In genomic region chr4:161577604-161578301, GRCh38 we compare ENCODE assay signal across 13 cellular contexts.
DNase-seq lines count a peak whose midpoint lies in the region; ATAC-seq and TF ChIP-seq lines count a peak whose summit lies in the region.
"Had no signal": no experiment of that assay in that cellular context is flagged by ENCODE, and none has a peak within 500 bp of the region (broad histone marks: within the 10 kb centered on the region; RNA-seq: fewer than 3 reads in every experiment).

No MANE protein-coding gene starts in this region.

- H3K18ac ChIP-seq in neuronal stem cell (ENCODE audit: low read length) = no peak overlapping the region

- no peaks in the 10 kb centered on the region for H3K27me3 ChIP-seq in neuronal stem cell (ENCODE audit: control insufficient read depth in 3 of 3, insufficient read depth in 3 of 3, low read depth in 1 of 3, low read length in 3 of 3)
- H3K27me3 ChIP-seq: gastrocnemius medialis had no signal

- H2BK12ac ChIP-seq in neuronal stem cell (ENCODE audit: low read length) = no peak overlapping the region

- H3K79me1 ChIP-seq in neuronal stem cell (ENCODE audit: low read depth, low read length) = no peaks in the 10 kb centered on the region

- H3K9ac ChIP-seq in neuronal stem cell (ENCODE audit: low read depth, low read length, poor library complexity) = no peak overlapping the region

- no peaks in the 10 kb centered on the region for H3K9me3 ChIP-seq in neuronal stem cell (replicated peaks in 1 of 2; ENCODE audit: control insufficient read depth in 2 of 2, insufficient read depth in 1 of 2, low read depth in 1 of 2, low read length in 2 of 2)
- H3K9me3 ChIP-seq: gastrocnemius medialis had no signal

- no peak for TF ChIP-seq CTCF in RWPE1 (conservative IDR thresholded peaks at IDR 0.05; ENCODE audit: low read depth)
- TF ChIP-seq CTCF in epithelial cell of esophagus (IDR thresholded peaks at IDR 0.05; ENCODE audit: insufficient read depth, low read depth, low read length, missing control alignments) = no peak

- H3K4me3 Mint-ChIP-seq in activated CD4-positive, alpha-beta memory T cell treated with anti-CD3 and anti-CD28 coated beads, Interleukin-2, amount 10 ng/mL, durations not matched to agents 7 days and 5 days = no peak overlapping the region
- H3K4me3 Mint-ChIP-seq: stimulated activated naive B cell treated with anti-CD40 and anti-IgM and Interleukin-4, amounts not matched to agents 10 μg/mL and 1 μg/mL and 100 μg/mL, for 72 hours had no signal

- H3K36me3 ChIP-seq in neuronal stem cell (replicated peaks in 1 of 2; ENCODE audit: control insufficient read depth in 2 of 2, insufficient read depth in 2 of 2, low read length in 2 of 2) = no peaks in the 10 kb centered on the region
- H3K36me3 ChIP-seq: gastrocnemius medialis had no signal

- no CpG with 5 or more reads among the region's 5 CpGs for WGBS in neuronal stem cell (ENCODE audit: extremely low coverage in 2 of 2, insufficient read length in 2 of 2, insufficient replicate concordance in 1 of 2), 2 donors

- no peak overlapping the region for H3K4ac ChIP-seq in neuronal stem cell (ENCODE audit: low read length)

- H4K8ac ChIP-seq in neuronal stem cell (ENCODE audit: low read depth, low read length) = no peak overlapping the region

- H3K23ac ChIP-seq in neuronal stem cell (ENCODE audit: low read depth, low read length, poor library complexity) = no peak overlapping the region

- no peaks in the 10 kb centered on the region for H3K36me3 Mint-ChIP-seq in activated CD4-positive, alpha-beta memory T cell treated with anti-CD3 and anti-CD28 coated beads, Interleukin-2, amount 10 ng/mL, durations not matched to agents 7 days and 5 days (ENCODE audit: low read depth)
- H3K36me3 Mint-ChIP-seq: stimulated activated naive B cell treated with anti-CD40 and anti-IgM and Interleukin-4, amounts not matched to agents 10 μg/mL and 1 μg/mL and 100 μg/mL, for 72 hours had no signal

- POLR2A ChIA-PET in RWPE1 (lab: Yijun Ruan, JAX; ENCODE audit: low non-redundant PET) = no interaction called here
- POLR2A ChIA-PET in activated CD4-positive, alpha-beta memory T cell treated with anti-CD3 and anti-CD28 coated beads, Interleukin-2, amount 10 ng/mL, durations not matched to agents 7 days and 5 days (lab: Charles Lee) = no interaction called here

- no peak overlapping the region for H3K27ac Mint-ChIP-seq in activated CD4-positive, alpha-beta memory T cell treated with anti-CD3 and anti-CD28 coated beads, Interleukin-2, amount 10 ng/mL, durations not matched to agents 7 days and 5 days
- H3K27ac Mint-ChIP-seq: stimulated activated naive B cell treated with anti-CD40 and anti-IgM and Interleukin-4, amounts not matched to agents 10 μg/mL and 1 μg/mL and 100 μg/mL, for 72 hours had no signal

- H3K4me3 ChIP-seq in epithelial cell of esophagus (ENCODE audit: low read length) (no peak overlapping the region), neuronal stem cell (ENCODE audit: low read length in 2 of 2) (no peak overlapping the region)

- no peak overlapping the region for H2AK5ac ChIP-seq in neuronal stem cell (ENCODE audit: low read depth, low read length)

- H4K91ac ChIP-seq in neuronal stem cell (ENCODE audit: low read depth, low read length, poor library complexity) = no peak overlapping the region

- H3K4me1 ChIP-seq in neuronal stem cell (ENCODE audit: control insufficient read depth in 2 of 2, insufficient read depth in 1 of 2, low read depth in 1 of 2, low read length in 2 of 2) = peaks cover 0 to 4% of the 10 kb centered on the region in 2 donors
- H3K4me1 ChIP-seq: gastrocnemius medialis had no signal

- H3K27ac ChIP-seq in RWPE1 = no peak overlapping the region
- no peak overlapping the region for H3K27ac ChIP-seq in neuronal stem cell (replicated peaks; ENCODE audit: low read length)
- H3K27ac ChIP-seq: gastrocnemius medialis had no signal

- peak; percentile 21 for DNase-seq in DMS 273 treated with DMSO at 0.1 percent for 48 hours (lab: John Stamatoyannopoulos, UW)
- peak; percentile 30 for DNase-seq in RWPE1 (ENCODE audit: low spot score)
- peak; percentile 35 for DNase-seq in epithelial cell of esophagus (ENCODE audit: low read depth)
- DNase-seq in neuronal stem cell (ENCODE audit: low spot score) = no peak
- DNase-seq in activated CD4-positive, alpha-beta memory T cell treated with anti-CD3 and anti-CD28 coated beads, Interleukin-2, amount 10 ng/mL, durations not matched to agents 7 days and 5 days = no peak
- DNase-seq: gastrocnemius medialis; midbrain; NCI-H69; stimulated activated CD4-positive, alpha-beta T cell treated with anti-CD3 and anti-CD28 coated beads, Interleukin-15, amount 100 ng/mL, for 24 hours; stimulated activated naive B cell treated with anti-CD40 and anti-IgM and Interleukin-4, amounts not matched to agents 10 μg/mL and 1 μg/mL and 100 μg/mL, for 72 hours had no signal

- H2BK120ac ChIP-seq in neuronal stem cell (ENCODE audit: low read depth, low read length) = no peak overlapping the region

- ATAC-seq in GM19328 (IDR thresholded peaks at IDR 0.05; ENCODE audit: unreplicated experiment) (no peak), GM18867 (IDR thresholded peaks at IDR 0.05; ENCODE audit: unreplicated experiment) (no peak), HG03571 (IDR thresholded peaks at IDR 0.05; ENCODE audit: unreplicated experiment) (no peak)
- ATAC-seq: gastrocnemius medialis; stimulated activated naive B cell treated with anti-CD40 and anti-IgM and Interleukin-4, amounts not matched to agents 10 μg/mL and 1 μg/mL and 100 μg/mL, for 72 hours had no signal

- H3K14ac ChIP-seq in neuronal stem cell (ENCODE audit: low read length) = no peak overlapping the region

- H2BK15ac ChIP-seq in neuronal stem cell (ENCODE audit: low read length) = no peak overlapping the region

- H3K4me2 ChIP-seq in neuronal stem cell (ENCODE audit: insufficient read depth, low read length, poor library complexity, severe bottlenecking) = no peak overlapping the region

- no peaks in the 10 kb centered on the region for H3K4me1 Mint-ChIP-seq in activated CD4-positive, alpha-beta memory T cell treated with anti-CD3 and anti-CD28 coated beads, Interleukin-2, amount 10 ng/mL, durations not matched to agents 7 days and 5 days
- H3K4me1 Mint-ChIP-seq: stimulated activated naive B cell treated with anti-CD40 and anti-IgM and Interleukin-4, amounts not matched to agents 10 μg/mL and 1 μg/mL and 100 μg/mL, for 72 hours had no signal

- no peaks in the 10 kb centered on the region for H3K27me3 Mint-ChIP-seq in activated CD4-positive, alpha-beta memory T cell treated with anti-CD3 and anti-CD28 coated beads, Interleukin-2, amount 10 ng/mL, durations not matched to agents 7 days and 5 days
- H3K27me3 Mint-ChIP-seq: stimulated activated naive B cell treated with anti-CD40 and anti-IgM and Interleukin-4, amounts not matched to agents 10 μg/mL and 1 μg/mL and 100 μg/mL, for 72 hours had no signal

- no peak overlapping the region for H2BK5ac ChIP-seq in neuronal stem cell (ENCODE audit: low read length)

- H3K9me3 Mint-ChIP-seq in activated CD4-positive, alpha-beta memory T cell treated with anti-CD3 and anti-CD28 coated beads, Interleukin-2, amount 10 ng/mL, durations not matched to agents 7 days and 5 days = peaks cover 11% of the 10 kb centered on the region

- CTCF ChIA-PET in RWPE1 (lab: Yijun Ruan, JAX) = interaction anchor here (0.5 to 0.7 kb wide), 2 partner anchors 11 to 438 kb away, joined by 3 to 5 read pairs; no protein-coding TSS in a partner anchor
- CTCF ChIA-PET in activated CD4-positive, alpha-beta memory T cell treated with anti-CD3 and anti-CD28 coated beads, Interleukin-2, amount 10 ng/mL, durations not matched to agents 7 days and 5 days (lab: Charles Lee) = no interaction called here

- peak overlapping the region; percentile 43 for H2AFZ ChIP-seq in neuronal stem cell (ENCODE audit: low read length)

Comparison
In these comparisons a context has a peak if more than half of its experiments do, and no peak if none do; other contexts are left out.
1. DNase-seq: peak in DMS 273 treated with DMSO at 0.1 percent for 48 hours (single experiment), RWPE1 (single experiment) and epithelial cell of esophagus (single experiment); none in neuronal stem cell (single experiment) and activated CD4-positive, alpha-beta memory T cell treated with anti-CD3 and anti-CD28 coated beads, Interleukin-2, amount 10 ng/mL, durations not matched to agents 7 days and 5 days (single experiment).